8 cellular contexts compared by ENCODE assay signal in the genomic region with DNA sequence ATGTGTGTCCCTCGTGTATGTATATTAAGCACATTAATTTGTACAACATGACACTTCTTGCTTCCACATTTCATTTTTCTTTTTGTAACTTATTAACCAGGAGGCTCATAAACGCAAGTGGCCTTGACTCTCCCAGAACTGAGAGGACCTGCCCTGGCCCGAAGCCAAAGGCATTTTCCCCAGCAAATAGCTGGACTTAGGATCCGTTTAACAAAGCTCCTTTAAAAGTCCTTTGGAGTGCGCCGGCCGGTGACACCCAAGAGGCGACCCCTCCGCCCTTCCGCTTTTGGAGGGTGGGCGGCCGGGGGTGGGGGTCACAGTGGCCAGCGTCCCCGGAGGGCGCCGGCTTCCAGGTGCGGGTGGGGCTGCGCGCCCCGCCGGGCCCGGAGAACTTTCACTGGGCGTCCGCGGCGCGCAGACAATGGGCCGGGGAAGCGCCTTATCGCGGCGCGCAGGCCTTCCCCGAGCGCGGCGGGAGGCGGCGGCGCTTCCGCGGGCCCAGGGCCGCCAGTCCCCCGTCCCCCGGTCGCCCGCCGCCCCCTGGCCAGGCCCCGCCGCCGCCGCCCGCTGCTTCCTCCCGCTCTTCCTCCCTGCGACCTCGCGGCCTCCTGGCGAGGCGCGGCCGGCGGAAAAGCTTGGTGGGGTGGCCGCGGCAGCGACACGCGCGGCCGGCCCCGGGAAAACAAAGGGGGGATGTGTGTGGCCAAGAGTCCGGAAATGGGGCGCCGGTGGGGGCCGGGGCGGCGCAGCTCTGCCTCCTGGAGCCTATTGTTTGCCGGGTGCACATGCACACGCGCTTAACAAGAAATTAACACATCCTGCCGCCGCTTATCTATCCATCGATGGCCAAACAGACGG.
DNase-seq lines count a peak whose midpoint lies in the region; ATAC-seq and TF ChIP-seq lines count a peak whose summit lies in the region.

No MANE protein-coding gene starts in this region.

- no peaks in the 10 kb centered on the region for H3K27me3 ChIP-seq in SK-N-SH (ENCODE audit: insufficient read depth)
- no peaks in the 10 kb centered on the region for H3K27me3 ChIP-seq in colonic mucosa

- ATAC-seq in SK-N-SH treated with all-trans-retinoic acid at 6 μM for 48 hours (no peak), GM21786 (IDR thresholded peaks at IDR 0.05; ENCODE audit: unreplicated experiment) (no peak), HG02973 (IDR thresholded peaks at IDR 0.05; ENCODE audit: unreplicated experiment) (no peak)

- DNase-seq in SK-N-SH (peak; percentile 77), colonic mucosa (peak; percentile 90), kidney glomerular epithelial cell (lab: John Stamatoyannopoulos, UW) (peak; percentile 35), substantia nigra (lab: John Stamatoyannopoulos, UW) (peak in 25 of 49 donors; percentile 1 to 42 (median 8))
- no peak for DNase-seq in effector CD8-positive, alpha-beta T cell (lab: John Stamatoyannopoulos, UW)

- no peak overlapping the region for H3K9ac ChIP-seq in SK-N-SH
- peak overlapping the region; percentile 55 to 65 for H3K9ac ChIP-seq in colonic mucosa (ENCODE audit: low read depth in 2 of 2, low read length in 2 of 2)

- intact Hi-C loops in colonic mucosa (cut with DNase I): no loop called here

- WGBS in SK-N-SH (ENCODE audit: low lambda C conversion rate): 29% methylated on average over 33 of the region's 83 CpGs

- H2AFZ ChIP-seq in SK-N-SH (ENCODE audit: low read depth): no peak overlapping the region

- H3K27ac ChIP-seq in SK-N-SH (ENCODE audit: low read depth in 2 of 2, low read length in 1 of 2) (no peak overlapping the region), colonic mucosa (peak overlapping the region; percentile 87), substantia nigra (ENCODE audit: low read depth, low read length, poor library complexity, severe bottlenecking) (no peak overlapping the region)

- H3K36me3 ChIP-seq in SK-N-SH (replicated peaks in 1 of 2; ENCODE audit: control insufficient read depth in 1 of 2, insufficient read depth in 2 of 2, low read length in 1 of 2): no peaks in the 10 kb centered on the region
- no peaks in the 10 kb centered on the region for H3K36me3 ChIP-seq in colonic mucosa

- H3K4me3 ChIP-seq in SK-N-SH (ENCODE audit: low read depth in 2 of 2, low read length in 1 of 2) (no peak overlapping the region), colonic mucosa (peak overlapping the region; percentile 32)

- H3F3A ChIP-seq in SK-N-SH (replicated peaks; ENCODE audit: insufficient read depth): no peaks in the 10 kb centered on the region

- no peak for TF ChIP-seq RAD21 in SK-N-SH (IDR thresholded peaks at IDR 0.05; ENCODE audit: low read length)

- H3K9me3 ChIP-seq in SK-N-SH: no peaks in the 10 kb centered on the region
- H3K9me3 ChIP-seq in colonic mucosa: no peaks in the 10 kb centered on the region

- CTCF ChIA-PET in SK-N-SH (lab: Yijun Ruan, JAX): no interaction called here

- H3K4me1 ChIP-seq in SK-N-SH (ENCODE audit: control insufficient read depth in 1 of 2, insufficient read depth in 2 of 2, low read depth in 1 of 2, low read length in 1 of 2) (no peaks in the 10 kb centered on the region), colonic mucosa (no peaks in the 10 kb centered on the region)

- TF ChIP-seq CTCF in SK-N-SH (IDR thresholded peaks at IDR 0.05) (no peak), colonic mucosa (IDR thresholded peaks at IDR 0.05) (no peak)

- POLR2A ChIA-PET in SK-N-SH (lab: Yijun Ruan, JAX): no interaction called here

- no peaks in the 10 kb centered on the region for H3K79me2 ChIP-seq in SK-N-SH (ENCODE audit: insufficient read depth)

- TF ChIP-seq EP300 in SK-N-SH (IDR thresholded peaks at IDR 0.05; ENCODE audit: borderline replicate concordance in 1 of 2, low read depth in 1 of 2, low read length in 1 of 2): no peak

- H4K20me1 ChIP-seq in SK-N-SH (ENCODE audit: insufficient read depth): no peaks in the 10 kb centered on the region

- no peak overlapping the region for H3K4me2 ChIP-seq in SK-N-SH

- no peaks in the 10 kb centered on the region for H3K9me2 ChIP-seq in SK-N-SH

TF ChIP-seq in SK-N-SH, 30 proteins besides CTCF, POLR2A, EP300 and RAD21:
- TF ChIP-seq RCOR1 (IDR thresholded peaks at IDR 0.05; ENCODE audit: low read length): no peak
- no peak for TF ChIP-seq FOXJ3 (CRISPR knock-in tag; IDR thresholded peaks at IDR 0.05)
- TF ChIP-seq RXRA (IDR thresholded peaks at IDR 0.05; ENCODE audit: borderline replicate concordance, low read depth): no peak
- TF ChIP-seq ELF1 (IDR thresholded peaks at IDR 0.05): no peak
- TF ChIP-seq GABPA (IDR thresholded peaks at IDR 0.05; ENCODE audit: low read depth): no peak

TF ChIP-seq in SK-N-SH treated with all-trans-retinoic acid at 6 μM for 48 hours, 23 proteins besides CTCF, POLR2A, EP300 and RAD21:
- TF ChIP-seq, protein P1, sequence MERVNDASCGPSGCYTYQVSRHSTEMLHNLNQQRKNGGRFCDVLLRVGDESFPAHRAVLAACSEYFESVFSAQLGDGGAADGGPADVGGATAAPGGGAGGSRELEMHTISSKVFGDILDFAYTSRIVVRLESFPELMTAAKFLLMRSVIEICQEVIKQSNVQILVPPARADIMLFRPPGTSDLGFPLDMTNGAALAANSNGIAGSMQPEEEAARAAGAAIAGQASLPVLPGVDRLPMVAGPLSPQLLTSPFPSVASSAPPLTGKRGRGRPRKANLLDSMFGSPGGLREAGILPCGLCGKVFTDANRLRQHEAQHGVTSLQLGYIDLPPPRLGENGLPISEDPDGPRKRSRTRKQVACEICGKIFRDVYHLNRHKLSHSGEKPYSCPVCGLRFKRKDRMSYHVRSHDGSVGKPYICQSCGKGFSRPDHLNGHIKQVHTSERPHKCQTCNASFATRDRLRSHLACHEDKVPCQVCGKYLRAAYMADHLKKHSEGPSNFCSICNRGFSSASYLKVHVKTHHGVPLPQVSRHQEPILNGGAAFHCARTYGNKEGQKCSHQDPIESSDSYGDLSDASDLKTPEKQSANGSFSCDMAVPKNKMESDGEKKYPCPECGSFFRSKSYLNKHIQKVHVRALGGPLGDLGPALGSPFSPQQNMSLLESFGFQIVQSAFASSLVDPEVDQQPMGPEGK (CRISPR knock-in tag; IDR thresholded peaks at IDR 0.05; ENCODE audit: borderline replicate concordance): no peak
- TF ChIP-seq, protein P2, sequence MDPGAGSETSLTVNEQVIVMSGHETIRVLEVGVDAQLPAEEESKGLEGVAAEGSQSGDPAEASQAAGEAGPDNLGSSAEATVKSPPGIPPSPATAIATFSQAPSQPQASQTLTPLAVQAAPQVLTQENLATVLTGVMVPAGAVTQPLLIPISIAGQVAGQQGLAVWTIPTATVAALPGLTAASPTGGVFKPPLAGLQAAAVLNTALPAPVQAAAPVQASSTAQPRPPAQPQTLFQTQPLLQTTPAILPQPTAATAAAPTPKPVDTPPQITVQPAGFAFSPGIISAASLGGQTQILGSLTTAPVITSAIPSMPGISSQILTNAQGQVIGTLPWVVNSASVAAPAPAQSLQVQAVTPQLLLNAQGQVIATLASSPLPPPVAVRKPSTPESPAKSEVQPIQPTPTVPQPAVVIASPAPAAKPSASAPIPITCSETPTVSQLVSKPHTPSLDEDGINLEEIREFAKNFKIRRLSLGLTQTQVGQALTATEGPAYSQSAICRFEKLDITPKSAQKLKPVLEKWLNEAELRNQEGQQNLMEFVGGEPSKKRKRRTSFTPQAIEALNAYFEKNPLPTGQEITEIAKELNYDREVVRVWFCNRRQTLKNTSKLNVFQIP (CRISPR knock-in tag; IDR thresholded peaks at IDR 0.05; ENCODE audit: borderline replicate concordance, low read depth): no peak
- TF ChIP-seq ESRRG (CRISPR knock-in tag; IDR thresholded peaks at IDR 0.05): no peak
